26 cellular contexts compared by ENCODE assay signal in genomic region chr2:215055891-215056290, GRCh38.
"Had no signal": no experiment of that assay in that cellular context is flagged by ENCODE, and none has a peak within 500 bp of the region (broad histone marks: within the 10 kb centered on the region; RNA-seq: fewer than 3 reads in every experiment).

No MANE protein-coding gene starts in this region.

- H3K27ac ChIP-seq: neutrophil, pancreas, psoas muscle, right lobe of liver, sigmoid colon, suprapubic skin, testis, tibial artery, transverse colon, upper lobe of right lung, uterus had no signal

- ATAC-seq: naive thymus-derived CD8-positive, alpha-beta T cell; natural killer cell treated with Interleukin-12 subunit alpha and Interleukin-12 subunit beta and Interleukin-15 and Interleukin-18, amount 100 ng/mL, for 72 hours; pancreas; psoas muscle; right cardiac atrium; right lobe of liver; stimulated activated effector memory CD8-positive, alpha-beta T cell treated with anti-CD3 and anti-CD28 coated beads, Interleukin-12 subunit alpha, Interleukin-12 subunit beta, amount 100 ng/mL, for 72 hours; stimulated activated naive B cell treated with anti-CD40 and anti-IgM and Interleukin-4, amounts not matched to agents 10 μg/mL and 1 μg/mL and 100 μg/mL, for 72 hours; stimulated activated naive CD8-positive, alpha-beta T cell treated with anti-CD3 and anti-CD28 coated beads, Interleukin-15, amount 100 ng/mL, for 72 hours; upper lobe of right lung had no signal

- FAIRE-seq: pancreas, small intestine had no signal

- DNase-seq: naive thymus-derived CD8-positive, alpha-beta T cell; nephron progenitor cell; nucleus accumbens; pancreas; psoas muscle; right cardiac atrium; right lobe of liver; sigmoid colon; small intestine; stimulated activated CD4-positive, alpha-beta T cell treated with anti-CD3 and anti-CD28 coated beads, Interleukin-15, amount 100 ng/mL, for 24 hours; stimulated activated CD4-positive, alpha-beta T cell treated with anti-CD3 and anti-CD28 coated beads, Interleukin-2, amount 100 ng/mL, for 24 hours; stimulated activated CD4-positive, alpha-beta T cell treated with anti-CD3 and anti-CD28 coated beads, Interleukin-2, amount 100 ng/mL, for 48 hours; stimulated activated CD4-positive, alpha-beta T cell treated with anti-CD3 and anti-CD28 coated beads, Interleukin-4, amount 100 ng/mL, for 24 hours; stimulated activated naive B cell treated with anti-CD40 and anti-IgM and Interleukin-4, amounts not matched to agents 10 μg/mL and 1 μg/mL and 100 μg/mL, for 72 hours; stimulated activated naive CD4-positive, alpha-beta T cell treated with Interleukin-2 at 50 U/mL for 16 hours; stimulated activated naive CD8-positive, alpha-beta T cell treated with anti-CD3 and anti-CD28 coated beads, Interleukin-15, amount 100 ng/mL, for 72 hours; substantia nigra; testis; tibial artery; transverse colon; upper lobe of right lung; uterus had no signal

- H3K9me3 ChIP-seq: neutrophil, pancreas, psoas muscle, right lobe of liver, sigmoid colon, suprapubic skin, testis, tibial artery, transverse colon, upper lobe of right lung, uterus had no signal

- H3K36me3 ChIP-seq: neutrophil, pancreas, right lobe of liver, sigmoid colon, suprapubic skin, tibial artery, transverse colon, upper lobe of right lung, uterus had no signal

- H3K4me3 ChIP-seq: pancreas, psoas muscle, right lobe of liver, sigmoid colon, suprapubic skin, testis, tibial artery, transverse colon, upper lobe of right lung, uterus had no signal

- H3K4me1 ChIP-seq: pancreas, psoas muscle, right lobe of liver, sigmoid colon, suprapubic skin, testis, tibial artery, transverse colon, upper lobe of right lung, uterus had no signal
